9 cellular contexts compared by ENCODE assay signal in the genomic region with DNA sequence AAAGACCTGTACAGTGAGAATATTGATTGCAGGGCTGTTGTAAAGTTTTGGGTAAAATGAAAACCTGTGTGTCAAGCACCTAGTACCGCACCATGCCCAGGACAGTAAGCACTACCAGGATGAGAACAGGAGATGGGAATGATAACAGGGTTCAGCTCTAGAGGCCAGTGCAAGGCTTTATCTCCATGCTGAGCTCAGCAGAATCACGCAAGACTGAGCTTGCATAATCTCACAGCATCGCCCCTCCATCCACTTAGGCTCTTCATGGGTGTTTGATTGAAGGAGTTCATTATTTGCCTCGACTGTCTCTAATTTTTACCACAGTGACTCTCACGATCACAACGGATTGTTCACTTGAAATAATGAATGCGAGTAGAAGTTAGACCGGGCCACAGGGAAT. TPM values are rescaled to one million over a fixed set of nuclear protein-coding genes. Genes with fewer than 3 reads are reported as not detected.
"Had no signal": no experiment of that assay in that cellular context is flagged by ENCODE, and none has a peak within 500 bp of the region (broad histone marks: within the 10 kb centered on the region; RNA-seq: fewer than 3 reads in every experiment).

No MANE protein-coding gene starts in this region.

- H3K4me3 ChIP-seq: GM23338, HAP-1 had no signal

- DNase-seq: H7, HFFc6, KG1 had no signal

- H3K4me1 ChIP-seq: HAP-1 had no signal

- H2AFZ ChIP-seq: GM23338 had no signal

- H3K27ac ChIP-seq: HL-60 had no signal

- H3K4me2 ChIP-seq: GM23338 had no signal

- H3K36me3 ChIP-seq: HAP-1 had no signal

- ATAC-seq: GM23338, HCT116 had no signal

- H3K9me3 ChIP-seq: HAP-1 had no signal

RNA-seq across cellular contexts. Expression of gene ATP13A5, which starts 2.9 kb away (rescaled TPM):
- total RNA-seq: GM23338, HFFc6, HT1080 had no signal
- polyA plus RNA-seq: GM23338, IgD-negative memory B cell had no signal
